ENCODE assay signal across 8 cellular contexts in the genomic region with DNA sequence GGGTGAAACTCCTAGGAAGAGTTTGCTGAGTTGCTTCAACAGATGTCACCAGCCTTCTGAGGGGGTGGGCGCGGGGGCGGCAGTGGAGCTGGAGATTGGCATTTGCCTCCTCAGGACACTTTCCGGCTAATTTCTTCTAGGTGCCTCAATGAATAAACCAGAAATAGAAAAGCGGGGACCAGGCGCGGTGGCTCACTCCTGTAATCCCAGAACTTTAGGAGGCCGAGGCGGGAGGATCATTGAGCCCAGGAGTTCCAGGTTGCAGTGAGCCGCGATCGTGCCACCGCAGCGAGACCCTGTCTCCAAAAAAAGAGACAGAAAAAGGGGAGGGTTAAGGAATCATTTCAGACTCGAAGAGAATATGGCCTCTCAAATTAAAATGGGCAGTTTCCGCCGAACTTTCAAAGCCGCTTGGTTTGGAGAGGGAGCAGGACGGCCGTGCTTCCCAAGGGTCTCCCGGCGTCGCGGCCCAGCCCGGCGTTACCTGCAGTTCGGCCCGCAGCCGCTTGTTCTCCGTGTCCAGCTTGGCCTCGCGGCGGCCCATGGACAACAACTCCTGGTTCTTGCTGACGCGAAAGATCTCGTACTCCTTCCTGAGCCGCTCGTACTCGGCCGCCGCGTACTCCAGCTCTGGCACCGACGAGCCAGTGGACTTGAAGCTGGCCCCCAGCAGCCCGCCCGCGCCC. TPM values are rescaled to one million over a fixed set of nuclear protein-coding genes. Genes with fewer than 3 reads are reported as not detected.
DNase-seq lines count a peak whose midpoint lies in the region; ATAC-seq and TF ChIP-seq lines count a peak whose summit lies in the region.

No MANE protein-coding gene starts in this region.

- H3K4me3 Mint-ChIP-seq in stimulated activated naive B cell treated with anti-CD40 and anti-IgM and Interleukin-4, amounts not matched to agents 10 μg/mL and 1 μg/mL and 100 μg/mL, for 72 hours = peak overlapping the region; percentile 94 to 95

- peaks cover 13 to 40% of the 10 kb centered on the region in 2 donors for H3K4me1 Mint-ChIP-seq in stimulated activated naive B cell treated with anti-CD40 and anti-IgM and Interleukin-4, amounts not matched to agents 10 μg/mL and 1 μg/mL and 100 μg/mL, for 72 hours

- no peak overlapping the region for H2BK120ac ChIP-seq in IMR-90 (ENCODE audit: low read depth, low read length)

- H3K9me3 Mint-ChIP-seq in stimulated activated naive B cell treated with anti-CD40 and anti-IgM and Interleukin-4, amounts not matched to agents 10 μg/mL and 1 μg/mL and 100 μg/mL, for 72 hours = no peaks in the 10 kb centered on the region

- H2BK15ac ChIP-seq in IMR-90 (ENCODE audit: low read depth, low read length) = no peak overlapping the region

- H3K27ac Mint-ChIP-seq in stimulated activated naive B cell treated with anti-CD40 and anti-IgM and Interleukin-4, amounts not matched to agents 10 μg/mL and 1 μg/mL and 100 μg/mL, for 72 hours = peak overlapping the region; percentile 84

- TF ChIP-seq POLR2A in IMR-90 (IDR thresholded peaks at IDR 0.05; ENCODE audit: low read depth, low read length) (no peak), lower leg skin (IDR thresholded peaks at IDR 0.05) (no peak)

- in situ Hi-C loops in IMR-90 (cut with MboI; ENCODE audit: low sequenced_read_pairs) = loop anchor here (25.0 kb wide), 1 partner anchor 891 kb away; no protein-coding TSS in a partner anchor

- H3K9me1 ChIP-seq in IMR-90 (ENCODE audit: insufficient read depth, low read length) = peaks cover 8% of the 10 kb centered on the region

- 0 out of 2 replicates have a peak overlapping the region, but pooled peaks have one; percentile 31 for H4K5ac ChIP-seq in IMR-90 (ENCODE audit: low read depth, low read length)

- H3K14ac ChIP-seq in IMR-90 (replicated peaks; ENCODE audit: low read depth, low read length) = peak overlapping the region; percentile 84

- H3K4me1 ChIP-seq in BLaER1 treated with 17β-estradiol and CSF1 and Interleukin-3, amounts not matched to agents 10 nM and 100 nM = peaks cover 24 to 40% (median 27%) of the 10 kb centered on the region in 10 experiments
- H3K4me1 ChIP-seq in IMR-90 (ENCODE audit: control insufficient read depth, insufficient read depth, low read length) = peaks cover 7% of the 10 kb centered on the region

- no peaks in the 10 kb centered on the region for H3K27me3 ChIP-seq in BLaER1 treated with 17β-estradiol and CSF1 and Interleukin-3, amounts not matched to agents 10 nM and 100 nM
- H3K27me3 ChIP-seq in IMR-90 (ENCODE audit: control insufficient read depth, insufficient read depth, low read length) = no peaks in the 10 kb centered on the region

- CTCF ChIA-PET in IMR-90 (lab: Yijun Ruan, JAX) = no interaction called here

- H4K20me1 ChIP-seq in BLaER1 treated with 17β-estradiol and CSF1 and Interleukin-3, amounts not matched to agents 10 nM and 100 nM = peaks cover 0 to 15% (median 0%) of the 10 kb centered on the region in 11 experiments; a peak in 4 of 22 replicates
- H4K20me1 ChIP-seq in IMR-90 (ENCODE audit: insufficient read depth, low read length) = peaks cover 8% of the 10 kb centered on the region; the same call in 1 of the 2 replicates

- peak overlapping the region; percentile 32; the same call in 1 of the 2 replicates for H4K91ac ChIP-seq in IMR-90 (ENCODE audit: insufficient read depth, low read depth, low read length)

- peak; percentile 67 for DNase-seq in IMR-90
- peak; percentile 8 for DNase-seq in T follicular helper cell (ENCODE audit: low read depth)
- peak; percentile 85 for DNase-seq in dermis blood vessel endothelial cell
- DNase-seq in lower leg skin (ENCODE audit: low spot score in 2 of 2) = peak; percentile 64 to 93
- no peak for DNase-seq in stimulated activated naive B cell treated with anti-CD40 and anti-IgM and Interleukin-4, amounts not matched to agents 10 μg/mL and 1 μg/mL and 100 μg/mL, for 72 hours

- no peak overlapping the region; the same call in 1 of the 2 replicates for H2AK5ac ChIP-seq in IMR-90 (ENCODE audit: low read depth, low read length)

- peak overlapping the region; percentile 64 for H3K4ac ChIP-seq in IMR-90 (ENCODE audit: low read depth, low read length)

- H2AK9ac ChIP-seq in IMR-90 (replicated peaks; ENCODE audit: low read depth, low read length, poor library complexity) = peak overlapping the region; percentile 86

- 10% methylated on average over 24 of the region's 47 CpGs; no CpG with 5 or more reads in 1 of the 2 experiments for WGBS in IMR-90 (ENCODE audit: extremely low coverage in 2 of 2, insufficient read length in 1 of 2), 2 experiments
- WGBS in lower leg skin, 2 donors = 1 to 3% methylated on average over 44 to 47 of the region's 47 CpGs

- peak overlapping the region; percentile 79 to 95 (median 87) for H3K27ac ChIP-seq in BLaER1 treated with 17β-estradiol and CSF1 and Interleukin-3, amounts not matched to agents 10 nM and 100 nM
- peak overlapping the region; percentile 88 for H3K27ac ChIP-seq in IMR-90 (ENCODE audit: insufficient read depth, low read length)

- peak overlapping the region; percentile 73 to 98 (median 93) for H3K4me2 ChIP-seq in BLaER1 treated with 17β-estradiol and CSF1 and Interleukin-3, amounts not matched to agents 10 nM and 100 nM
- H3K4me2 ChIP-seq in IMR-90 (ENCODE audit: low read depth, low read length) = peak overlapping the region; percentile 91

- TF ChIP-seq RAD21 in IMR-90 (IDR thresholded peaks at IDR 0.05; ENCODE audit: low read length) = no peak

- H3K79me1 ChIP-seq in IMR-90 (ENCODE audit: low read depth in 1 of 2, low read length in 2 of 2) = peaks cover 4 to 33% of the 10 kb centered on the region in 2 experiments

- H3K36me3 ChIP-seq in BLaER1 treated with 17β-estradiol and CSF1 and Interleukin-3, amounts not matched to agents 10 nM and 100 nM = peaks cover 8 to 28% (median 24%) of the 10 kb centered on the region in 11 experiments; a peak in 20 of 22 replicates
- peaks cover 8% of the 10 kb centered on the region for H3K36me3 ChIP-seq in IMR-90 (ENCODE audit: control insufficient read depth, insufficient read depth, low read length)

- peak overlapping the region; percentile 44 for H3K23ac ChIP-seq in IMR-90 (ENCODE audit: low read depth, low read length)

- no peaks in the 10 kb centered on the region for H3K9me3 ChIP-seq in BLaER1 treated with 17β-estradiol and CSF1 and Interleukin-3, amounts not matched to agents 10 nM and 100 nM (replicated peaks in 1 of 11)
- no peaks in the 10 kb centered on the region for H3K9me3 ChIP-seq in IMR-90 (ENCODE audit: control insufficient read depth, insufficient read depth, low read length)

- H3K18ac ChIP-seq in IMR-90 (ENCODE audit: low read depth, low read length) = peak overlapping the region; percentile 22; the same call in 1 of the 2 replicates

- H3K27me3 Mint-ChIP-seq in stimulated activated naive B cell treated with anti-CD40 and anti-IgM and Interleukin-4, amounts not matched to agents 10 μg/mL and 1 μg/mL and 100 μg/mL, for 72 hours = no peaks in the 10 kb centered on the region

- POLR2A ChIA-PET in IMR-90 (lab: Charles Lee; ENCODE audit: unreplicated experiment) = interaction anchor here (0.7 kb wide), 1 partner anchor 1671 kb away, joined by 4 read pairs; no protein-coding TSS in a partner anchor

- TF ChIP-seq CTCF in IMR-90 (conservative IDR thresholded peaks at IDR 0.05; ENCODE audit: low read depth, low read length) (peak; percentile 28; the same call in 1 of the 2 replicates), lower leg skin (IDR thresholded peaks at IDR 0.05) (no peak)

- H3K4me3 ChIP-seq in BLaER1 treated with 17β-estradiol and CSF1 and Interleukin-3, amounts not matched to agents 10 nM and 100 nM = peak overlapping the region; percentile 79 to 94 (median 90)
- H3K4me3 ChIP-seq in IMR-90 (ENCODE audit: insufficient read depth, low read depth, low read length) = peak overlapping the region; percentile 96
- peak overlapping the region; percentile 87 for H3K4me3 ChIP-seq in lower leg skin (ENCODE audit: low read depth, poor library complexity, severe bottlenecking)

- ATAC-seq in GM18909 (IDR thresholded peaks at IDR 0.05; ENCODE audit: poor library complexity, unreplicated experiment) = peak; percentile 25
- peak; percentile 38 for ATAC-seq in IMR-90 (ENCODE audit: low read depth)
- ATAC-seq in stimulated activated naive B cell treated with anti-CD40 and anti-IgM and Interleukin-4, amounts not matched to agents 10 μg/mL and 1 μg/mL and 100 μg/mL, for 72 hours (replicated peaks) = peak; percentile 30 to 39
- ATAC-seq in GM21381 (IDR thresholded peaks at IDR 0.05; ENCODE audit: unreplicated experiment) = no peak

- H3K56ac ChIP-seq in IMR-90 (ENCODE audit: extremely low read depth, insufficient read depth, low read length) = peak overlapping the region; percentile 57; the same call in 1 of the 2 replicates

- dilution Hi-C loops in IMR-90 (cut with HindIII; ENCODE audit: low sequenced_read_pairs, unreplicated experiment) = no loop called here

- H2BK5ac ChIP-seq in IMR-90 (ENCODE audit: low read depth, low read length, poor library complexity, severe bottlenecking) = peak overlapping the region; percentile 91

- H3K36me3 Mint-ChIP-seq in stimulated activated naive B cell treated with anti-CD40 and anti-IgM and Interleukin-4, amounts not matched to agents 10 μg/mL and 1 μg/mL and 100 μg/mL, for 72 hours = peaks cover 7 to 11% of the 10 kb centered on the region in 2 donors

- peak overlapping the region; percentile 91 to 98 (median 92) for H3K9ac ChIP-seq in BLaER1 treated with 17β-estradiol and CSF1 and Interleukin-3, amounts not matched to agents 10 nM and 100 nM
- H3K9ac ChIP-seq in IMR-90 (ENCODE audit: low read depth, low read length) = peak overlapping the region; percentile 92

- intact Hi-C loops in IMR-90 (cut with micrococcal nuclease) (loop anchor here (2.0 kb wide), 1 partner anchor 851 kb away; the partner anchor contains the start of gene CDV3), lower leg skin (cut with DNase I; ENCODE audit: low total_unique reads) (no loop called here)

- peak overlapping the region; percentile 28 to 56; a peak in 3 of 4 replicates for H4K8ac ChIP-seq in IMR-90 (ENCODE audit: low read depth in 2 of 2, low read length in 2 of 2)

- BruUV-seq in IMR-90 (replicated peaks; lab: Mats Ljungman, UMichigan) = no TSS peak

- no peak overlapping the region for H2BK20ac ChIP-seq in IMR-90 (ENCODE audit: low read depth, low read length)

- H2AFZ ChIP-seq in IMR-90 (replicated peaks; ENCODE audit: low read length, poor library complexity) = peak overlapping the region; percentile 98

RNA-seq across cellular contexts. Expression of gene NPHP3, which starts 0.6 kb away (rescaled TPM):
- total RNA-seq in IMR-90 (2012; rRNA removed) (21.3 and 26.9 TPM in 2 replicates), dermis blood vessel endothelial cell (20.7 and 28.6 TPM in 2 replicates), lower leg skin (10 to 100 TPM; 16.3 to 37.1 (median 30.2) TPM)
- 16.4 and 19.9 TPM in 2 replicates for polyA plus RNA-seq in IMR-90 (2012; rRNA removed)
- polyA plus RNA-seq in IMR-90 (2012; cell fraction: cytosol; rRNA removed) = 5.8 and 9.3 TPM in 2 replicates
- 37.6 and 55.7 TPM in 2 replicates for polyA plus RNA-seq in IMR-90 (2012; cell fraction: nucleus; rRNA removed; ENCODE audit: low replicate concordance)
